In the genomic region with DNA sequence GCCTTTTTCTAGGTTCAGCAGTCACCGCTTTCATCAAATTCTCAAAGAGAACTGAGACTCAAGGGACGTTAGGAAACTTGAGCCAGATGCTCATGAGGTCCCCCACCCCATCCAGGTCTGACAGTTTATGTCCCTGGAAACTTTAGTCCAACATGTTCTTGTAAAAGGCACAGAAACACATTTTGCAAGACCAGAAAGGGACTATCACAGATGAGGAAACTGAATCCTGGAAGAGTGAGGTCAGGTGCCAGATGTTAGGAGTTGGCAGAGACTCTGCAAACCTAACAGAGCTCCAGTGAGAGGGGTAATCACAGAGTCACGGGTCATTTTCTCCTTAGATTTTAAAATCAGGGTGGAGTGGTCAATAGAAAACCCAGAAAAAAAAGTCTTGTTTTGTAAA, we compare ENCODE assay signal across 21 cellular contexts.
DNase-seq lines count a peak whose midpoint lies in the region; ATAC-seq and TF ChIP-seq lines count a peak whose summit lies in the region.
"Had no signal": no experiment of that assay in that cellular context is flagged by ENCODE, and none has a peak within 500 bp of the region (broad histone marks: within the 10 kb centered on the region; RNA-seq: fewer than 3 reads in every experiment).

No MANE protein-coding gene starts in this region.

- TF ChIP-seq CTCF in AG10803 (conservative IDR thresholded peaks at IDR 0.05; ENCODE audit: low read length) (no peak), fibroblast of mammary gland (conservative IDR thresholded peaks at IDR 0.05; ENCODE audit: control insufficient read depth, insufficient read depth, low read depth, low read length) (no peak)

- H3K4me3 ChIP-seq in AG10803 (ENCODE audit: low read length) (no peak overlapping the region), fibroblast of mammary gland (ENCODE audit: control insufficient read depth, low read depth, low read length) (no peak overlapping the region)
- H3K4me3 ChIP-seq: BLaER1 treated with 17β-estradiol and CSF1 and Interleukin-3, amounts not matched to agents 10 nM and 100 nM; GM23338 had no signal

- DNase-seq in AG10803 (ENCODE audit: low read depth) (peak; percentile 66), GM04504 (ENCODE audit: low read depth) (peak; percentile 17), fibroblast of mammary gland (ENCODE audit: low read depth) (peak; percentile 82), iris pigment epithelial cell (ENCODE audit: low read depth) (peak; percentile 26), NCI-H128 (lab: John Stamatoyannopoulos, UW; ENCODE audit: unreplicated experiment) (no peak), NCI-H524 (lab: John Stamatoyannopoulos, UW) (no peak), NCI-H2227 (lab: John Stamatoyannopoulos, UW; ENCODE audit: unreplicated experiment) (no peak)
- DNase-seq: CD8-positive, alpha-beta T cell; DMS79 treated with DMSO at 0.1 percent for 48 hours; HCEC 1CT; MM.1S; NCI-H1092; NCI-H146; NCI-H2081; NCI-H2171 treated with DMSO at 0.1 percent for 48 hours; NCI-H446 treated with DMSO at 0.1 percent for 48 hours; NCI-H774; RPMI8226 had no signal

- no peak for ATAC-seq in GM19467 (IDR thresholded peaks at IDR 0.05; ENCODE audit: unreplicated experiment)
- ATAC-seq: CD8-positive, alpha-beta T cell; GM23338 had no signal

Comparison
In these comparisons a context has a peak if more than half of its experiments do, and no peak if none do; other contexts are left out.
1. DNase-seq: peak in AG10803 (single experiment), GM04504 (single experiment), fibroblast of mammary gland (single experiment) and iris pigment epithelial cell (single experiment); none in NCI-H128 (single experiment), NCI-H524 (0 of 2) and NCI-H2227 (single experiment).